ENCODE assay signal across 20 cellular contexts in genomic region chr2:233708942-233709341, GRCh38. TPM values are rescaled to one million over a fixed set of nuclear protein-coding genes. Genes with fewer than 3 reads are reported as not detected.
"Had no signal": no experiment of that assay in that cellular context is flagged by ENCODE, and none has a peak within 500 bp of the region (broad histone marks: within the 10 kb centered on the region; RNA-seq: fewer than 3 reads in every experiment).

No MANE protein-coding gene starts in this region.

- H3K36me3 ChIP-seq: ovary, sigmoid colon, spleen, thoracic aorta, WERI-Rb-1 had no signal

- ATAC-seq: activated CD4-positive, alpha-beta T cell treated with anti-CD3 and anti-CD28 coated beads for 36 hours; activated T-cell treated with anti-CD3 and anti-CD28 coated beads, Interleukin-2, amount 50 U/mL, for 4 hours; left lobe of liver; stimulated activated naive CD8-positive, alpha-beta T cell treated with anti-CD3 and anti-CD28 coated beads, Interleukin-15, amount 100 ng/mL, for 72 hours had no signal

- H3K9me3 ChIP-seq: ovary, sigmoid colon, thoracic aorta had no signal

- H3K4me1 ChIP-seq: sigmoid colon, spleen had no signal

- H3K79me2 ChIP-seq: hepatocyte had no signal

- H3K27ac ChIP-seq: hepatocyte, ovary, sigmoid colon, spleen, thoracic aorta, WERI-Rb-1 had no signal

- H3K36me3 Mint-ChIP-seq: activated CD4-positive, alpha-beta memory T cell treated with anti-CD3 and anti-CD28 coated beads for 36 hours had no signal

- DNase-seq: activated CD4-positive, alpha-beta memory T cell treated with anti-CD3 and anti-CD28 coated beads for 36 hours; activated CD4-positive, alpha-beta T cell treated with anti-CD3 and anti-CD28 coated beads for 36 hours; activated effector memory CD4-positive, alpha-beta T cell treated with Interleukin-2 at 50 U/mL for 16 hours; activated naive CD4-positive, alpha-beta T cell treated with anti-CD3 and anti-CD28 coated beads, Interleukin-2, amount 50 U/mL, for 16 hours; activated T-cell treated with anti-CD3 and anti-CD28 coated beads, Interleukin-2, amount 50 U/mL, for 4 hours; erythroblast; ovary; sigmoid colon; spleen; stimulated activated naive CD8-positive, alpha-beta T cell treated with anti-CD3 and anti-CD28 coated beads, Interleukin-15, amount 100 ng/mL, for 72 hours; WERI-Rb-1 had no signal

- H3K4me3 ChIP-seq: hepatocyte, ovary, sigmoid colon, spleen, thoracic aorta had no signal

- H2AFZ ChIP-seq: hepatocyte had no signal

- H3K4me2 ChIP-seq: hepatocyte had no signal

- H3K9me3 Mint-ChIP-seq: activated CD4-positive, alpha-beta memory T cell treated with anti-CD3 and anti-CD28 coated beads for 36 hours; activated T-cell treated with anti-CD3 and anti-CD28 coated beads, Interleukin-2, amount 50 U/mL, for 4 hours; neural crest cell had no signal

- H3K4me1 Mint-ChIP-seq: activated CD4-positive, alpha-beta T cell treated with anti-CD3 and anti-CD28 coated beads for 36 hours; neural crest cell had no signal

- H3K27me3 ChIP-seq: hepatocyte, ovary, sigmoid colon had no signal

- H3K4me3 Mint-ChIP-seq: activated CD4-positive, alpha-beta memory T cell treated with anti-CD3 and anti-CD28 coated beads for 36 hours; activated CD4-positive, alpha-beta T cell treated with anti-CD3 and anti-CD28 coated beads for 36 hours; activated T-cell treated with anti-CD3 and anti-CD28 coated beads, Interleukin-2, amount 50 U/mL, for 4 hours; neural crest cell; stimulated activated naive CD8-positive, alpha-beta T cell treated with anti-CD3 and anti-CD28 coated beads, Interleukin-15, amount 100 ng/mL, for 72 hours had no signal

- H3K27ac Mint-ChIP-seq: activated CD4-positive, alpha-beta memory T cell treated with anti-CD3 and anti-CD28 coated beads for 36 hours; activated CD4-positive, alpha-beta T cell treated with anti-CD3 and anti-CD28 coated beads for 36 hours; stimulated activated naive CD8-positive, alpha-beta T cell treated with anti-CD3 and anti-CD28 coated beads, Interleukin-15, amount 100 ng/mL, for 72 hours had no signal

RNA-seq across cellular contexts. Expression of gene UGT1A5, which starts 3.8 kb away (rescaled TPM):
- total RNA-seq: activated CD4-positive, alpha-beta memory T cell treated with anti-CD3 and anti-CD28 coated beads for 36 hours; activated CD4-positive, alpha-beta T cell treated with anti-CD3 and anti-CD28 coated beads for 36 hours; activated T-cell treated with anti-CD3 and anti-CD28 coated beads, Interleukin-2, amount 50 U/mL, for 4 hours; dermis microvascular lymphatic vessel endothelial cell; glomerular endothelial cell; hepatocyte; lung microvascular endothelial cell; neural crest cell; ovary; sigmoid colon; spleen; thoracic aorta had no signal
- polyA plus RNA-seq: hepatocyte, ovary, spleen, urinary bladder had no signal

RNA-seq across cellular contexts. Expression of gene UGT1A4, which starts 9.6 kb away (rescaled TPM):
- total RNA-seq: activated CD4-positive, alpha-beta memory T cell treated with anti-CD3 and anti-CD28 coated beads for 36 hours; activated CD4-positive, alpha-beta T cell treated with anti-CD3 and anti-CD28 coated beads for 36 hours; activated T-cell treated with anti-CD3 and anti-CD28 coated beads, Interleukin-2, amount 50 U/mL, for 4 hours; dermis microvascular lymphatic vessel endothelial cell; hepatocyte; lung microvascular endothelial cell; neural crest cell; sigmoid colon; spleen; thoracic aorta had no signal
- polyA plus RNA-seq: adipose tissue, hepatocyte, ovary, spleen had no signal

RNA-seq across cellular contexts. Expression of gene UGT1A6, which starts 16.3 kb away (rescaled TPM):
- total RNA-seq: activated CD4-positive, alpha-beta memory T cell treated with anti-CD3 and anti-CD28 coated beads for 36 hours; activated CD4-positive, alpha-beta T cell treated with anti-CD3 and anti-CD28 coated beads for 36 hours; dermis microvascular lymphatic vessel endothelial cell; glomerular endothelial cell; lung microvascular endothelial cell; neural crest cell; ovary; sigmoid colon; spleen; thoracic aorta had no signal
- polyA plus RNA-seq: ovary, spleen had no signal

RNA-seq across cellular contexts. Expression of gene UGT1A3, which starts 19.9 kb away (rescaled TPM):
- total RNA-seq: activated CD4-positive, alpha-beta memory T cell treated with anti-CD3 and anti-CD28 coated beads for 36 hours; activated CD4-positive, alpha-beta T cell treated with anti-CD3 and anti-CD28 coated beads for 36 hours; activated T-cell treated with anti-CD3 and anti-CD28 coated beads, Interleukin-2, amount 50 U/mL, for 4 hours; dermis microvascular lymphatic vessel endothelial cell; glomerular endothelial cell; hepatocyte; lung microvascular endothelial cell; neural crest cell; ovary; sigmoid colon; spleen; thoracic aorta had no signal
- polyA plus RNA-seq: adipose tissue, hepatocyte, ovary, spleen had no signal

RNA-seq across cellular contexts. Expression of gene UGT1A7, which starts 27.2 kb away (rescaled TPM):
- total RNA-seq: activated CD4-positive, alpha-beta memory T cell treated with anti-CD3 and anti-CD28 coated beads for 36 hours; activated CD4-positive, alpha-beta T cell treated with anti-CD3 and anti-CD28 coated beads for 36 hours; dermis microvascular lymphatic vessel endothelial cell; glomerular endothelial cell; lung microvascular endothelial cell; neural crest cell; ovary; sigmoid colon; spleen had no signal
- polyA plus RNA-seq: adipose tissue, hepatocyte, ovary had no signal
